ENCODE assay signal across 20 cellular contexts in genomic region chr18:29840101-29840500, GRCh38.
A peak's percentile ranks its signal among the peaks of the same experiment; 100 is the strongest.
DNase-seq lines count a peak whose midpoint lies in the region; TF ChIP-seq lines count a peak whose summit lies in the region.
"Had no signal": no experiment of that assay in that cellular context is flagged by ENCODE, and none has a peak within 500 bp of the region (broad histone marks: within the 10 kb centered on the region; RNA-seq: fewer than 3 reads in every experiment).

No MANE protein-coding gene starts in this region.

- no peaks in the 10 kb centered on the region for H3K27me3 ChIP-seq in esophagus squamous epithelium
- H3K27me3 ChIP-seq: BLaER1 treated with 17β-estradiol and CSF1 and Interleukin-3, amounts not matched to agents 10 nM and 100 nM had no signal

- H3K27me3 Mint-ChIP-seq in activated CD4-positive, alpha-beta T cell treated with anti-CD3 and anti-CD28 coated beads, Interleukin-2, amount 10 ng/mL, durations not matched to agents 24 days and 14 days: no peaks in the 10 kb centered on the region
- H3K27me3 Mint-ChIP-seq: activated CD4-positive, alpha-beta T cell treated with anti-CD3 and anti-CD28 coated beads, Interleukin-2, amount 10 ng/mL, durations not matched to agents 7 days and 5 days; naive thymus-derived CD4-positive, alpha-beta T cell; stimulated activated naive CD8-positive, alpha-beta T cell treated with anti-CD3 and anti-CD28 coated beads, Interleukin-15, amount 100 ng/mL, for 72 hours had no signal

- H3K4me1 ChIP-seq in esophagus squamous epithelium: no peaks in the 10 kb centered on the region
- H3K4me1 ChIP-seq: BLaER1 treated with 17β-estradiol and CSF1 and Interleukin-3, amounts not matched to agents 10 nM and 100 nM had no signal

- no peaks in the 10 kb centered on the region for H3K36me3 ChIP-seq in esophagus squamous epithelium
- H3K36me3 ChIP-seq: BLaER1 treated with 17β-estradiol and CSF1 and Interleukin-3, amounts not matched to agents 10 nM and 100 nM had no signal

- no peaks in the 10 kb centered on the region for H3K4me1 Mint-ChIP-seq in activated CD4-positive, alpha-beta T cell treated with anti-CD3 and anti-CD28 coated beads, Interleukin-2, amount 10 ng/mL, durations not matched to agents 24 days and 14 days
- H3K4me1 Mint-ChIP-seq: activated CD4-positive, alpha-beta T cell treated with anti-CD3 and anti-CD28 coated beads, Interleukin-2, amount 10 ng/mL, durations not matched to agents 7 days and 5 days; naive thymus-derived CD4-positive, alpha-beta T cell; stimulated activated naive CD8-positive, alpha-beta T cell treated with anti-CD3 and anti-CD28 coated beads, Interleukin-15, amount 100 ng/mL, for 72 hours had no signal

- TF ChIP-seq CTCF in astrocyte of the spinal cord (IDR thresholded peaks at IDR 0.05; ENCODE audit: low read depth, low read length): no peak
- no peak for TF ChIP-seq CTCF in esophagus squamous epithelium (IDR thresholded peaks at IDR 0.05)

- no peaks in the 10 kb centered on the region for H3K9me3 Mint-ChIP-seq in activated CD4-positive, alpha-beta T cell treated with anti-CD3 and anti-CD28 coated beads, Interleukin-2, amount 10 ng/mL, durations not matched to agents 24 days and 14 days
- H3K9me3 Mint-ChIP-seq: activated CD4-positive, alpha-beta T cell treated with anti-CD3 and anti-CD28 coated beads, Interleukin-2, amount 10 ng/mL, durations not matched to agents 7 days and 5 days had no signal

- TF ChIP-seq POLR2A in esophagus squamous epithelium (IDR thresholded peaks at IDR 0.05): no peak

- H3K9me3 ChIP-seq in esophagus squamous epithelium: no peaks in the 10 kb centered on the region

- H3K4me3 ChIP-seq in astrocyte of the spinal cord (ENCODE audit: low read depth, low read length) (no peak overlapping the region), esophagus squamous epithelium (no peak overlapping the region)
- H3K4me3 ChIP-seq: BLaER1 treated with 17β-estradiol and CSF1 and Interleukin-3, amounts not matched to agents 10 nM and 100 nM had no signal

- no peaks in the 10 kb centered on the region for H3K36me3 Mint-ChIP-seq in activated CD4-positive, alpha-beta T cell treated with anti-CD3 and anti-CD28 coated beads, Interleukin-2, amount 10 ng/mL, durations not matched to agents 24 days and 14 days (ENCODE audit: low read depth)
- H3K36me3 Mint-ChIP-seq: naive thymus-derived CD4-positive, alpha-beta T cell had no signal

- peak; percentile 1 for DNase-seq in Caki2 (ENCODE audit: low read depth)
- peak; percentile 74 for DNase-seq in HT1080 (ENCODE audit: low read depth)
- peak; percentile 78 for DNase-seq in astrocyte of the spinal cord (ENCODE audit: low read depth, low spot score)
- peak; percentile 62 for DNase-seq in islet precursor cell
- no peak for DNase-seq in activated CD4-positive, alpha-beta T cell treated with anti-CD3 and anti-CD28 coated beads, Interleukin-2, amount 10 ng/mL, durations not matched to agents 24 days and 14 days
- no peak for DNase-seq in esophagus squamous epithelium (lab: John Stamatoyannopoulos, UW)
- no peak for DNase-seq in stimulated activated CD4-positive, alpha-beta T cell treated with anti-CD3 and anti-CD28 coated beads, Interleukin-12 subunit alpha, Interleukin-12 subunit beta, amount 100 ng/mL, for 4 hours
- DNase-seq in Kasumi-1 (lab: John Stamatoyannopoulos, UW): no peak
- DNase-seq: activated CD4-positive, alpha-beta T cell treated with anti-CD3 and anti-CD28 coated beads, Interleukin-2, amount 10 ng/mL, durations not matched to agents 7 days and 5 days; caudate nucleus; foreskin melanocyte; GF-D8; KG1; left colon; naive thymus-derived CD4-positive, alpha-beta T cell; NCI-H2029; right cardiac atrium; stimulated activated naive CD8-positive, alpha-beta T cell treated with anti-CD3 and anti-CD28 coated beads, Interleukin-15, amount 100 ng/mL, for 72 hours had no signal

- intact Hi-C loops in activated CD4-positive, alpha-beta T cell treated with anti-CD3 and anti-CD28 coated beads, Interleukin-2, amount 10 ng/mL, durations not matched to agents 24 days and 14 days (cut with micrococcal nuclease): no loop called here
- intact Hi-C loops in esophagus squamous epithelium (cut with DNase I): no loop called here

- in situ Hi-C loops in Caki2 (cut with HindIII; ENCODE audit: low pct_unique_long_range_greater_than_20kb, low sequenced_read_pairs): no loop called here
- in situ Hi-C loops in astrocyte of the spinal cord (cut with HindIII; ENCODE audit: low sequenced_read_pairs): no loop called here

- H3K4me3 Mint-ChIP-seq in activated CD4-positive, alpha-beta T cell treated with anti-CD3 and anti-CD28 coated beads, Interleukin-2, amount 10 ng/mL, durations not matched to agents 24 days and 14 days: no peak overlapping the region
- H3K4me3 Mint-ChIP-seq: activated CD4-positive, alpha-beta T cell treated with anti-CD3 and anti-CD28 coated beads, Interleukin-2, amount 10 ng/mL, durations not matched to agents 7 days and 5 days; naive thymus-derived CD4-positive, alpha-beta T cell; stimulated activated naive CD8-positive, alpha-beta T cell treated with anti-CD3 and anti-CD28 coated beads, Interleukin-15, amount 100 ng/mL, for 72 hours; T-helper 1 cell treated with Interleukin-12 subunit alpha and Interleukin-12 subunit beta and Interleukin-4 antibody, amounts not matched to agents 30 μg/mL and 1 μg/mL, for 36 hours had no signal

- no peak overlapping the region for H3K27ac Mint-ChIP-seq in activated CD4-positive, alpha-beta T cell treated with anti-CD3 and anti-CD28 coated beads, Interleukin-2, amount 10 ng/mL, durations not matched to agents 24 days and 14 days
- H3K27ac Mint-ChIP-seq: activated CD4-positive, alpha-beta T cell treated with anti-CD3 and anti-CD28 coated beads, Interleukin-2, amount 10 ng/mL, durations not matched to agents 7 days and 5 days; naive thymus-derived CD4-positive, alpha-beta T cell; stimulated activated naive CD8-positive, alpha-beta T cell treated with anti-CD3 and anti-CD28 coated beads, Interleukin-15, amount 100 ng/mL, for 72 hours; T-helper 1 cell treated with Interleukin-12 subunit alpha and Interleukin-12 subunit beta and Interleukin-4 antibody, amounts not matched to agents 30 μg/mL and 1 μg/mL, for 36 hours had no signal

- H3K27ac ChIP-seq in esophagus squamous epithelium: no peak overlapping the region
- H3K27ac ChIP-seq: BLaER1 treated with 17β-estradiol and CSF1 and Interleukin-3, amounts not matched to agents 10 nM and 100 nM had no signal

Comparison
In these comparisons a context has a peak if more than half of its experiments do, and no peak if none do; other contexts are left out.
1. DNase-seq: peak in Caki2 (single experiment), HT1080 (single experiment), astrocyte of the spinal cord (single experiment) and islet precursor cell (single experiment); none in activated CD4-positive, alpha-beta T cell treated with anti-CD3 and anti-CD28 coated beads, Interleukin-2, amount 10 ng/mL, durations not matched to agents 24 days and 14 days (single experiment), esophagus squamous epithelium (single experiment), stimulated activated CD4-positive, alpha-beta T cell treated with anti-CD3 and anti-CD28 coated beads, Interleukin-12 subunit alpha, Interleukin-12 subunit beta, amount 100 ng/mL, for 4 hours (single experiment) and Kasumi-1 (0 of 2).